8 cellular contexts compared by ENCODE assay signal in the genomic region with DNA sequence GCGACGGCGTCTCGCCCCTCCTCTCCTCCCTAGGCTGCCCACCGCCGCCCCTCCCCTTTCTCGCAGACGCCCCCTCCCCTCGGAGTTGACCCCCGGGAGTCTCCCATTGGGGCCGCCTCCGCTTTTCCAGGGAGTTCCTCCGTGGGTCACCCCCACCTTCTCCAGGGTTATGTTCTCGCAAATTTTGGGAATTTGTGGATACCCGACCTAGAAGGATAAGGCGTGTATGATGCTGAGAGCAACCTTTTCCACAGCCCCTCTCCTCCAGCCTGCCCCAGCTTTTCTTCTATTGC. TPM values are rescaled to one million over a fixed set of nuclear protein-coding genes. Genes with fewer than 3 reads are reported as not detected.
DNase-seq lines count a peak whose midpoint lies in the region; ATAC-seq, FAIRE-seq and TF ChIP-seq lines count a peak whose summit lies in the region.

No MANE protein-coding gene starts in this region.

- H3K4me1 Mint-ChIP-seq in nephron progenitor cell: peaks cover 38% of the 10 kb centered on the region

- H4K20me1 ChIP-seq in BLaER1 (no peaks in the 10 kb centered on the region), endothelial cell of umbilical vein (replicated peaks; ENCODE audit: control insufficient read depth, extremely low read depth, insufficient read depth, low read length) (no peaks in the 10 kb centered on the region)

- intact Hi-C loops in Panc1 (cut with micrococcal nuclease; ENCODE audit: unreplicated experiment) (no loop called here), endothelial cell of umbilical vein (cut with micrococcal nuclease) (loop anchor here (2.0 kb wide), 2 partner anchors 48 to 120 kb away; partner anchors contain the start of gene LPAR6)

- DNase-seq in Panc1 (ENCODE audit: low read depth, low spot score) (no peak), endothelial cell of umbilical vein (ENCODE audit: low read depth, low spot score) (no peak), nephron progenitor cell (no peak), superior temporal gyrus (ENCODE audit: extremely low spot score) (no peak), DMS 273 (lab: John Stamatoyannopoulos, UW; ENCODE audit: unreplicated experiment) (no peak), T1000 (lab: John Stamatoyannopoulos, UW) (no peak)

- ATAC-seq in Panc1 (no peak), HG03025 (IDR thresholded peaks at IDR 0.05; ENCODE audit: low FRiP score, unreplicated experiment) (no peak)

- peaks cover 11% of the 10 kb centered on the region for H3K9me3 ChIP-seq in BLaER1
- no peaks in the 10 kb centered on the region for H3K9me3 ChIP-seq in Panc1 (ENCODE audit: control insufficient read depth, insufficient read depth, low read depth, low read length)
- no peaks in the 10 kb centered on the region for H3K9me3 ChIP-seq in endothelial cell of umbilical vein (replicated peaks; ENCODE audit: control insufficient read depth, insufficient read depth, low read length)

- dilution Hi-C loops in endothelial cell of umbilical vein (cut with MboI; ENCODE audit: extremely low pct_ligation_motif_present, low sequenced_read_pairs): no loop called here

- H3K27ac Mint-ChIP-seq in nephron progenitor cell: peak overlapping the region; percentile 94

- BruUV-seq in Panc1 (replicated peaks; lab: Mats Ljungman, UMichigan): no TSS peak
- TSS peak; percentile 79 for BruUV-seq in endothelial cell of umbilical vein (replicated peaks; lab: Mats Ljungman, UMichigan)

- CTCF ChIA-PET in Panc1 (lab: Charles Lee) (no interaction called here), endothelial cell of umbilical vein (lab: Charles Lee) (interaction anchor here (1.0 to 4.3 kb wide), 9 partner anchors 9 to 236 kb away, joined by 3 to 30 read pairs (median 5); no protein-coding TSS in a partner anchor)

- H3K27me3 Mint-ChIP-seq in nephron progenitor cell (ENCODE audit: low read depth, poor library complexity): peaks cover 3% of the 10 kb centered on the region

- in situ Hi-C loops in Panc1 (cut with HindIII; ENCODE audit: low pct_unique_long_range_greater_than_20kb, low sequenced_read_pairs): no loop called here

- H3K4me3 ChIP-seq in BLaER1: peak overlapping the region; percentile 75
- H3K4me3 ChIP-seq in Panc1 (ENCODE audit: low read depth in 2 of 2, low read length in 2 of 2): peak overlapping the region; percentile 70 to 75
- peak overlapping the region; percentile 50 to 90 (median 74) for H3K4me3 ChIP-seq in endothelial cell of umbilical vein (replicated peaks in 1 of 3; ENCODE audit: insufficient read depth in 1 of 3, low read depth in 1 of 3, low read length in 3 of 3)

- H2AFZ ChIP-seq in endothelial cell of umbilical vein (ENCODE audit: low read depth, low read length): peak overlapping the region; percentile 90

- H3K4me1 ChIP-seq in BLaER1 (peaks cover 53% of the 10 kb centered on the region), Panc1 (ENCODE audit: control insufficient read depth, insufficient read depth, low read length) (peaks cover 8% of the 10 kb centered on the region; the same call in 1 of the 2 replicates), endothelial cell of umbilical vein (ENCODE audit: control insufficient read depth, extremely low read depth, insufficient read depth, low read length) (peaks cover 10% of the 10 kb centered on the region)

- no peak for TF ChIP-seq POLR2A in endothelial cell of umbilical vein (IDR thresholded peaks at IDR 0.05; ENCODE audit: low read depth, low read length)

- H3K36me3 ChIP-seq in BLaER1 (no peaks in the 10 kb centered on the region), Panc1 (ENCODE audit: control insufficient read depth, insufficient read depth, low read length) (no peaks in the 10 kb centered on the region), endothelial cell of umbilical vein (ENCODE audit: control insufficient read depth in 2 of 2, extremely low read depth in 1 of 2, insufficient read depth in 2 of 2, low read length in 2 of 2) (no peaks in the 10 kb centered on the region)

- H3K9me1 ChIP-seq in endothelial cell of umbilical vein (replicated peaks; ENCODE audit: control insufficient read depth, extremely low read depth, insufficient read depth, low read length): no peaks in the 10 kb centered on the region

- H3K9me3 Mint-ChIP-seq in nephron progenitor cell: no peaks in the 10 kb centered on the region

- H3K9ac ChIP-seq in BLaER1: peak overlapping the region; percentile 91
- peak overlapping the region; percentile 89 for H3K9ac ChIP-seq in endothelial cell of umbilical vein (replicated peaks; ENCODE audit: extremely low read depth, insufficient read depth, low read length)

- H3K27me3 ChIP-seq in BLaER1 (no peaks in the 10 kb centered on the region), Panc1 (ENCODE audit: control insufficient read depth, insufficient read depth, low read length) (no peaks in the 10 kb centered on the region), endothelial cell of umbilical vein (ENCODE audit: control insufficient read depth in 2 of 2, insufficient read depth in 2 of 2, low read length in 2 of 2) (no peaks in the 10 kb centered on the region)

- no peak for FAIRE-seq in endothelial cell of umbilical vein (lab: Jason Lieb, UNC)

- TF ChIP-seq CTCF in Panc1 (IDR thresholded peaks at IDR 0.05) (no peak), endothelial cell of umbilical vein (IDR thresholded peaks at IDR 0.05; ENCODE audit: extremely low read depth in 1 of 2, insufficient read depth in 1 of 2, low read depth in 1 of 2, low read length in 2 of 2) (no peak), nephron progenitor cell (IDR thresholded peaks at IDR 0.05) (no peak)

- H3K4me2 ChIP-seq in BLaER1: peak overlapping the region; percentile 84
- peak overlapping the region; percentile 64 for H3K4me2 ChIP-seq in endothelial cell of umbilical vein (ENCODE audit: insufficient read depth, low read length)

- H3K4me3 Mint-ChIP-seq in nephron progenitor cell: peak overlapping the region; percentile 89

- H3K79me2 ChIP-seq in endothelial cell of umbilical vein (ENCODE audit: control insufficient read depth, insufficient read depth, low read length): peaks cover 2% of the 10 kb centered on the region

- peak overlapping the region; percentile 89 for H3K27ac ChIP-seq in BLaER1
- peak overlapping the region; percentile 88 for H3K27ac ChIP-seq in Panc1 (ENCODE audit: low read length)
- H3K27ac ChIP-seq in endothelial cell of umbilical vein (ENCODE audit: insufficient read depth, low read depth, low read length): peak overlapping the region; percentile 73

- H3K36me3 Mint-ChIP-seq in nephron progenitor cell (ENCODE audit: low read depth): no peaks in the 10 kb centered on the region

- POLR2A ChIA-PET in Panc1 (lab: Charles Lee): interaction anchor here (0.6 kb wide), 1 partner anchor 19 kb away, joined by 3 read pairs; no protein-coding TSS in a partner anchor
- POLR2A ChIA-PET in endothelial cell of umbilical vein (lab: Charles Lee): interaction anchor here (1.0 to 1.6 kb wide), 2 partner anchors 41 to 47 kb away, joined by 3 to 6 read pairs; no protein-coding TSS in a partner anchor

TF ChIP-seq in endothelial cell of umbilical vein, 7 proteins besides CTCF, POLR2A, EP300 and RAD21:
- TF ChIP-seq, protein P1, sequence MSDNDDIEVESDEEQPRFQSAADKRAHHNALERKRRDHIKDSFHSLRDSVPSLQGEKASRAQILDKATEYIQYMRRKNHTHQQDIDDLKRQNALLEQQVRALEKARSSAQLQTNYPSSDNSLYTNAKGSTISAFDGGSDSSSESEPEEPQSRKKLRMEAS (IDR thresholded peaks at IDR 0.05; ENCODE audit: insufficient read depth, insufficient read length): no peak
- TF ChIP-seq MYC (IDR thresholded peaks at IDR 0.05; ENCODE audit: low read depth, low read length) (no peak), POLR2AphosphoS5 (IDR thresholded peaks at IDR 0.05; ENCODE audit: insufficient read depth, low read depth, low read length) (no peak), FOS (IDR thresholded peaks at IDR 0.05; ENCODE audit: borderline replicate concordance, insufficient read depth, low read length) (no peak), EZH2 (IDR thresholded peaks at IDR 0.05; ENCODE audit: borderline replicate concordance, low read depth, low read length, severe bottlenecking) (no peak), GATA2 (IDR thresholded peaks at IDR 0.05; ENCODE audit: insufficient read depth, insufficient read length, low read depth, low read length) (no peak), JUN (IDR thresholded peaks at IDR 0.05; ENCODE audit: borderline replicate concordance, insufficient read depth, insufficient read length, low read depth) (no peak)

RNA-seq across cellular contexts. Expression of gene RCBTB2, which starts 0.3 kb away (rescaled TPM):
- 4.4 TPM for total RNA-seq in Panc1 (2021; ENCODE audit: unreplicated experiment)
- polyA plus RNA-seq in Panc1 (2012; ENCODE audit: insufficient read length): 2.7 TPM
- 9.9 and 12.6 TPM in 2 replicates for total RNA-seq in endothelial cell of umbilical vein
- polyA plus RNA-seq in endothelial cell of umbilical vein: 8.6 and 10.7 TPM in 2 replicates
- 9.5 and 9.8 TPM in 2 replicates for polyA plus RNA-seq in endothelial cell of umbilical vein (2011; cell fraction: cytosol; rRNA removed)
- polyA plus RNA-seq in endothelial cell of umbilical vein (2011; cell fraction: nucleus; rRNA removed): 15.4 and 19.8 TPM in 2 replicates
- 7.1 and 8.1 TPM in 2 replicates for polyA plus RNA-seq in endothelial cell of umbilical vein (2012)
- 15.1 and 15.9 TPM in 2 replicates for polyA minus RNA-seq in endothelial cell of umbilical vein
- 1.2 TPM for polyA minus RNA-seq in endothelial cell of umbilical vein (2011; cell fraction: cytosol; rRNA and poly(A)+ RNA removed)
- polyA minus RNA-seq in endothelial cell of umbilical vein (2011; cell fraction: nucleus; rRNA and poly(A)+ RNA removed): 6.9 and 10.5 TPM in 2 replicates
